ENCODE assay signal across 11 cellular contexts in genomic region chr17:4854181-4854681, GRCh38. TPM values are rescaled to one million over a fixed set of nuclear protein-coding genes. Genes with fewer than 3 reads are reported as not detected.
DNase-seq lines count a peak whose midpoint lies in the region; ATAC-seq and TF ChIP-seq lines count a peak whose summit lies in the region.
"Had no signal": no experiment of that assay in that cellular context is flagged by ENCODE, and none has a peak within 500 bp of the region (broad histone marks: within the 10 kb centered on the region; RNA-seq: fewer than 3 reads in every experiment).

No MANE protein-coding gene starts in this region.

- intact Hi-C loops in natural killer cell (cut with micrococcal nuclease): loop anchor here (5.0 kb wide), 1 partner anchor 328 kb away; no protein-coding TSS in a partner anchor

- H3K27ac Mint-ChIP-seq in natural killer cell: peak overlapping the region; percentile 24 to 66
- peak overlapping the region in 1 of 2 donors; percentile 66 for H3K27ac Mint-ChIP-seq in natural killer cell treated with Interleukin-12 subunit alpha and Interleukin-12 subunit beta and Interleukin-15 and Interleukin-18, amount 100 ng/mL, for 72 hours

- H3K9me3 Mint-ChIP-seq in natural killer cell: peaks cover 5% of the 10 kb centered on the region in 2 donors
- H3K9me3 Mint-ChIP-seq in natural killer cell treated with Interleukin-12 subunit alpha and Interleukin-12 subunit beta and Interleukin-15 and Interleukin-18, amount 100 ng/mL, for 72 hours: peaks cover 5% of the 10 kb centered on the region

- no peaks in the 10 kb centered on the region for H3K36me3 Mint-ChIP-seq in natural killer cell
- peaks cover 7% of the 10 kb centered on the region for H3K36me3 Mint-ChIP-seq in natural killer cell treated with Interleukin-12 subunit alpha and Interleukin-12 subunit beta and Interleukin-15 and Interleukin-18, amount 100 ng/mL, for 72 hours

- peaks cover 41 to 58% of the 10 kb centered on the region in 2 donors for H3K4me1 Mint-ChIP-seq in natural killer cell
- peaks cover 30 to 46% of the 10 kb centered on the region in 2 donors for H3K4me1 Mint-ChIP-seq in natural killer cell treated with Interleukin-12 subunit alpha and Interleukin-12 subunit beta and Interleukin-15 and Interleukin-18, amount 100 ng/mL, for 72 hours (ENCODE audit: low read depth in 2 of 2)

- no peak overlapping the region for H3K4me3 ChIP-seq in BE2C (ENCODE audit: low read depth, low read length)
- H3K4me3 ChIP-seq: HAP-1, tibial artery had no signal

- H3K4me3 Mint-ChIP-seq in natural killer cell: no peak overlapping the region
- no peak overlapping the region for H3K4me3 Mint-ChIP-seq in natural killer cell treated with Interleukin-12 subunit alpha and Interleukin-12 subunit beta and Interleukin-15 and Interleukin-18, amount 100 ng/mL, for 72 hours

- H3K9me3 ChIP-seq in BE2C: no peaks in the 10 kb centered on the region
- H3K9me3 ChIP-seq: HAP-1, tibial artery had no signal

- H3K36me3 ChIP-seq in BE2C: no peaks in the 10 kb centered on the region
- H3K36me3 ChIP-seq: HAP-1, tibial artery had no signal

- peaks cover 0 to 2% of the 10 kb centered on the region in 2 donors for H3K27me3 Mint-ChIP-seq in natural killer cell (ENCODE audit: low read depth in 2 of 2)
- peaks cover 0 to 3% of the 10 kb centered on the region in 2 donors for H3K27me3 Mint-ChIP-seq in natural killer cell treated with Interleukin-12 subunit alpha and Interleukin-12 subunit beta and Interleukin-15 and Interleukin-18, amount 100 ng/mL, for 72 hours

- TF ChIP-seq CTCF in natural killer cell (IDR thresholded peaks at IDR 0.05) (no peak), BE2C (IDR thresholded peaks at IDR 0.05; ENCODE audit: low read depth, low read length) (no peak)

- ATAC-seq in natural killer cell: no peak
- ATAC-seq in natural killer cell treated with Interleukin-12 subunit alpha and Interleukin-12 subunit beta and Interleukin-15 and Interleukin-18, amount 100 ng/mL, for 72 hours: no peak
- ATAC-seq in HG02981 (IDR thresholded peaks at IDR 0.05; ENCODE audit: unreplicated experiment): no peak
- ATAC-seq in GM21825 (IDR thresholded peaks at IDR 0.05; ENCODE audit: unreplicated experiment): no peak

- no peaks in the 10 kb centered on the region for H3K27me3 ChIP-seq in BE2C
- H3K27me3 ChIP-seq: tibial artery had no signal

- no peaks in the 10 kb centered on the region for H3K4me1 ChIP-seq in BE2C

- no peak for DNase-seq in natural killer cell
- no peak for DNase-seq in natural killer cell treated with Interleukin-12 subunit alpha and Interleukin-12 subunit beta and Interleukin-15 and Interleukin-18, amount 100 ng/mL, for 72 hours (ENCODE audit: low spot score)
- peak; percentile 28 for DNase-seq in astrocyte of the hippocampus (ENCODE audit: low read depth, low spot score)
- peak; percentile 62 for DNase-seq in kidney tubule cell (ENCODE audit: low spot score)
- no peak for DNase-seq in BE2C
- DNase-seq in NOMO-1 (lab: John Stamatoyannopoulos, UW; ENCODE audit: unreplicated experiment in 2 of 2): no peak
- DNase-seq: tibial artery had no signal

RNA-seq across cellular contexts. Expression of gene MINK1, which starts 21.1 kb away (rescaled TPM):
- total RNA-seq in natural killer cell: 100 to 1,000 TPM; 103 to 122 (median 110) TPM
- total RNA-seq in natural killer cell treated with Interleukin-12 subunit alpha and Interleukin-12 subunit beta and Interleukin-15 and Interleukin-18, amount 100 ng/mL, for 72 hours: 10 to 100 TPM; 72.4 to 98.2 TPM
- 55.5 TPM for polyA plus RNA-seq in BE2C (2012; ENCODE audit: insufficient read depth, insufficient read length, low read depth)

RNA-seq across cellular contexts. Expression of gene C17orf107, which starts 45.1 kb away (rescaled TPM):
- 10 to 100 TPM; 24.4 to 30.2 (median 27.5) TPM for total RNA-seq in natural killer cell
- 1 to 10 TPM; 1.3 to 2.3 TPM for total RNA-seq in natural killer cell treated with Interleukin-12 subunit alpha and Interleukin-12 subunit beta and Interleukin-15 and Interleukin-18, amount 100 ng/mL, for 72 hours
- polyA plus RNA-seq in BE2C (2012; ENCODE audit: insufficient read depth, insufficient read length, low read depth): 0.52 TPM
- total RNA-seq: SK-MEL-5 had no signal

RNA-seq across cellular contexts. Expression of gene PLD2, which starts 47.3 kb away (rescaled TPM):
- total RNA-seq in natural killer cell: 10 to 100 TPM; 20.8 to 22.7 (median 21.3) TPM
- total RNA-seq in natural killer cell treated with Interleukin-12 subunit alpha and Interleukin-12 subunit beta and Interleukin-15 and Interleukin-18, amount 100 ng/mL, for 72 hours: 10 to 100 TPM; 38.4 to 46.9 TPM
- 4.6 TPM for polyA plus RNA-seq in BE2C (2012; ENCODE audit: insufficient read depth, insufficient read length, low read depth)

RNA-seq across cellular contexts. Expression of gene CHRNE, which starts 48.7 kb away (rescaled TPM):
- 10 to 100 TPM; 11.8 to 17.9 (median 11.8) TPM for total RNA-seq in natural killer cell
- total RNA-seq in natural killer cell treated with Interleukin-12 subunit alpha and Interleukin-12 subunit beta and Interleukin-15 and Interleukin-18, amount 100 ng/mL, for 72 hours: 1 to 10 TPM; 3.9 to 7.6 TPM
- not detected for polyA plus RNA-seq in BE2C (2012; ENCODE audit: insufficient read depth, insufficient read length, low read depth)

Comparison
In these comparisons a context has a peak if more than half of its experiments do, and no peak if none do; other contexts are left out.
1. RNA of gene C17orf107, which starts 45.1 kb away (total RNA-seq): 24.4 to 30.2 TPM in natural killer cell; 1.3 to 2.3 TPM in natural killer cell treated with Interleukin-12 subunit alpha and Interleukin-12 subunit beta and Interleukin-15 and Interleukin-18, amount 100 ng/mL, for 72 hours; every median in the first group is over 4 times any median in the second.
2. DNase-seq: peak in astrocyte of the hippocampus (single experiment) and kidney tubule cell (single experiment); none in natural killer cell (single experiment), natural killer cell treated with Interleukin-12 subunit alpha and Interleukin-12 subunit beta and Interleukin-15 and Interleukin-18, amount 100 ng/mL, for 72 hours (single experiment), BE2C (single experiment) and NOMO-1 (0 of 2).